20 cellular contexts compared by ENCODE assay signal in the genomic region with DNA sequence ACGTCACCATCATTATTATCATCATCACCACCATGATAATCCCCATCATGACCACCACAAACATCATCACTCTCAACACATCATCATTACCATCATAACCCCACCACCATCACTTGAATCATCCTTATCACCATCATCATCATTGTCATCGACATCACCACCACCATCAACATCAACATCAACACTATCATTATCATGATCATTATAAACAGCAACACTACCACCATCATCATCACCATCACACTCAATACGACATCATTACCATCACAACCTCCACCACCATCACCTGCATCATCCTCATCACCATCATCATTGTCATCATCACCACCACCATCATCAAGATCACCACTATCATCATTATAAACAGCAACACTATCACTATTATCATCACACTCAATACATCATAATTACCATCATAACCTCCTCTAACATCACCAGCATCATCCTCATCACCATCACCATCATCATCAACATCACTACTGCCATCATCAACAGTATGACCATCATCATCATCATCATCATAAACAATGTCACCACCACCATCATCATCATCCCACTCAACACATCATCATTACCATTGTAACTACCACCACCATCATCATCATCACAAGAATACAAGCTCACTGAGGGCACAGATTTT.
DNase-seq lines count a peak whose midpoint lies in the region; ATAC-seq, FAIRE-seq and TF ChIP-seq lines count a peak whose summit lies in the region.
"Had no signal": no experiment of that assay in that cellular context is flagged by ENCODE, and none has a peak within 500 bp of the region (broad histone marks: within the 10 kb centered on the region; RNA-seq: fewer than 3 reads in every experiment).

No MANE protein-coding gene starts in this region.

- H3K27ac ChIP-seq in HepG2 (ENCODE audit: extremely low read length, insufficient read depth, low read length) (no peak overlapping the region), right lobe of liver (no peak overlapping the region), K562 (ENCODE audit: extremely low read depth, low read depth, low read length) (no peak overlapping the region)
- H3K27ac ChIP-seq: 22Rv1; A549; BLaER1 treated with 17β-estradiol and CSF1 and Interleukin-3, amounts not matched to agents 10 nM and 100 nM; C4-2B had no signal

- TF ChIP-seq RAD21 in HepG2 (CRISPR knock-in tag; IDR thresholded peaks at IDR 0.05) = no peak
- TF ChIP-seq RAD21 in K562 (CRISPR knock-in tag; conservative IDR thresholded peaks at IDR 0.05 in 1 of 2, IDR thresholded peaks at IDR 0.05 in 1 of 2) = no peak

- H2AFZ ChIP-seq in HepG2 (ENCODE audit: low read length) (no peak overlapping the region), K562 (ENCODE audit: low read depth, low read length) (no peak overlapping the region)

- H3K9me3 ChIP-seq in HepG2 (ENCODE audit: low read length) (peaks cover 78% of the 10 kb centered on the region), right lobe of liver (no peaks in the 10 kb centered on the region), K562 (replicated peaks; ENCODE audit: control insufficient read depth, insufficient read depth, low read depth, low read length) (no peaks in the 10 kb centered on the region)
- H3K9me3 ChIP-seq: A549; BLaER1 treated with 17β-estradiol and CSF1 and Interleukin-3, amounts not matched to agents 10 nM and 100 nM; Caco-2 had no signal

- CTCF ChIA-PET in HepG2 (lab: Yijun Ruan, JAX; ENCODE audit: low intra/inter-chr PET ratio, low total read pairs) (no interaction called here), K562 (lab: Yijun Ruan, JAX; ENCODE audit: low intra/inter-chr PET ratio) (no interaction called here)

- H3K79me2 ChIP-seq in HepG2 (ENCODE audit: insufficient read depth, low read length) (no peaks in the 10 kb centered on the region), K562 (ENCODE audit: control insufficient read depth, insufficient read depth, low read length) (no peaks in the 10 kb centered on the region)

- no peaks in the 10 kb centered on the region for H3K9me1 ChIP-seq in K562 (ENCODE audit: control insufficient read depth, insufficient read depth, low read length)

- no peak overlapping the region for H3K4me3 ChIP-seq in HepG2 (replicated peaks in 1 of 3; ENCODE audit: insufficient read depth in 1 of 3, low read depth in 2 of 3, low read length in 3 of 3)
- no peak overlapping the region for H3K4me3 ChIP-seq in right lobe of liver
- H3K4me3 ChIP-seq in K562 = no peak overlapping the region
- H3K4me3 ChIP-seq: A549; BLaER1 treated with 17β-estradiol and CSF1 and Interleukin-3, amounts not matched to agents 10 nM and 100 nM had no signal

- BruUV-seq in HepG2 (replicated peaks; lab: Mats Ljungman, UMichigan) (no TSS peak), K562 (replicated peaks; lab: Mats Ljungman, UMichigan) (no TSS peak)

- H3K36me3 ChIP-seq in HepG2 (replicated peaks in 1 of 2; ENCODE audit: control insufficient read depth in 1 of 2, insufficient read depth in 2 of 2, low read length in 2 of 2) (no peaks in the 10 kb centered on the region), right lobe of liver (no peaks in the 10 kb centered on the region), K562 (ENCODE audit: control insufficient read depth, insufficient read depth, low read length) (no peaks in the 10 kb centered on the region)
- H3K36me3 ChIP-seq: BLaER1 treated with 17β-estradiol and CSF1 and Interleukin-3, amounts not matched to agents 10 nM and 100 nM had no signal

- TF ChIP-seq EP300 in HepG2 (IDR thresholded peaks at IDR 0.05; ENCODE audit: low read depth in 2 of 2, low read length in 2 of 2) = no peak
- TF ChIP-seq EP300 in HepG2 (CRISPR knock-in tag; IDR thresholded peaks at IDR 0.05; ENCODE audit: borderline replicate concordance) = no peak
- TF ChIP-seq EP300 in K562 (IDR thresholded peaks at IDR 0.05; ENCODE audit: low read length) = no peak

- POLR2A ChIA-PET in HepG2 (lab: Yijun Ruan, JAX) = no interaction called here
- POLR2A ChIA-PET in K562 (lab: Yijun Ruan, JAX) = no interaction called here

- DNase-seq in HepG2 (ENCODE audit: low spot score) (no peak), right lobe of liver (no peak), K562 (ENCODE audit: extremely low read depth in 1 of 4, low spot score in 3 of 4) (no peak), NCI-H82 (lab: John Stamatoyannopoulos, UW) (no peak), NCI-H226 (no peak)
- DNase-seq: AML-193; Caco-2; Calu3; CD4-positive, alpha-beta T cell; CD8-positive, alpha-beta T cell; DMS79 treated with DMSO at 0.1 percent for 48 hours; GF-D8 had no signal

- FAIRE-seq in HepG2 (lab: Jason Lieb, UNC) (no peak), K562 (lab: Jason Lieb, UNC) (no peak)
- FAIRE-seq: A549, D721Med, G401.6, GM12891, GM19239 had no signal

- H3K4me1 ChIP-seq in HepG2 (ENCODE audit: insufficient read depth, low read length) (no peaks in the 10 kb centered on the region), right lobe of liver (no peaks in the 10 kb centered on the region), K562 (replicated peaks in 1 of 2; ENCODE audit: control insufficient read depth in 2 of 2, insufficient read depth in 2 of 2, low read length in 2 of 2) (no peaks in the 10 kb centered on the region)
- H3K4me1 ChIP-seq: A549; BLaER1 treated with 17β-estradiol and CSF1 and Interleukin-3, amounts not matched to agents 10 nM and 100 nM; Caco-2 had no signal

- 5% methylated on average over 3 of the region's 3 CpGs for WGBS in HepG2 (ENCODE audit: low lambda C conversion rate)
- 42% methylated on average over 3 of the region's 3 CpGs for WGBS in right lobe of liver (ENCODE audit: insufficient coverage, low coverage, low lambda C conversion rate, missing lambda C conversion rate)
- 0% methylated on average over 3 of the region's 3 CpGs for WGBS in K562 (ENCODE audit: insufficient coverage, low coverage, missing lambda C conversion rate)

- TF ChIP-seq POLR2A in HepG2 (IDR thresholded peaks at IDR 0.05; ENCODE audit: insufficient read depth in 1 of 2, low read depth in 2 of 2, low read length in 2 of 2) = no peak
- TF ChIP-seq POLR2A in right lobe of liver (IDR thresholded peaks at IDR 0.05) = no peak
- TF ChIP-seq POLR2A in K562 (conservative IDR thresholded peaks at IDR 0.05) = no peak

- H3K9ac ChIP-seq in HepG2 (ENCODE audit: insufficient read depth, low read depth, low read length) (no peak overlapping the region), K562 (ENCODE audit: insufficient read depth in 1 of 2, low read depth in 2 of 2, low read length in 2 of 2) (no peak overlapping the region)
- H3K9ac ChIP-seq: BLaER1 treated with 17β-estradiol and CSF1 and Interleukin-3, amounts not matched to agents 10 nM and 100 nM had no signal

- ATAC-seq in HepG2 (no peak), right lobe of liver (no peak), K562 (no peak)
- ATAC-seq: A549; CD8-positive, alpha-beta T cell had no signal

- TF ChIP-seq CTCF in HepG2 (CRISPR knock-in tag; IDR thresholded peaks at IDR 0.05) = no peak
- TF ChIP-seq CTCF in right lobe of liver (IDR thresholded peaks at IDR 0.05) = no peak
- TF ChIP-seq CTCF in K562 (IDR thresholded peaks at IDR 0.05 in 2 of 3, conservative IDR thresholded peaks at IDR 0.05 in 1 of 3; ENCODE audit: insufficient read depth in 2 of 3, low read depth in 1 of 3, low read length in 3 of 3) = no peak

- in situ Hi-C loops in HepG2 (cut with HindIII; ENCODE audit: extremely low pct_ligation_motif_present, low pct_unique_long_range_greater_than_20kb) (no loop called here), K562 (cut with MboI) (no loop called here)

- intact Hi-C loops in HepG2 (cut with micrococcal nuclease; ENCODE audit: unreplicated experiment) = no loop called here
- intact Hi-C loops in right lobe of liver (cut with DNase I) = no loop called here
- intact Hi-C loops in K562 (cut with micrococcal nuclease) = no loop called here

- H4K20me1 ChIP-seq in HepG2 (ENCODE audit: insufficient read depth, low read length) = no peaks in the 10 kb centered on the region
- no peaks in the 10 kb centered on the region for H4K20me1 ChIP-seq in K562 (replicated peaks; ENCODE audit: control insufficient read depth, insufficient read depth, low read length)
- H4K20me1 ChIP-seq: BLaER1 treated with 17β-estradiol and CSF1 and Interleukin-3, amounts not matched to agents 10 nM and 100 nM had no signal

- H3K27me3 ChIP-seq in HepG2 (ENCODE audit: control insufficient read depth in 1 of 2, insufficient read depth in 2 of 2, low read length in 2 of 2) (no peaks in the 10 kb centered on the region), right lobe of liver (no peaks in the 10 kb centered on the region), K562 (ENCODE audit: control insufficient read depth in 2 of 2, insufficient read depth in 2 of 2, low read length in 2 of 2) (no peaks in the 10 kb centered on the region)
- H3K27me3 ChIP-seq: BLaER1 treated with 17β-estradiol and CSF1 and Interleukin-3, amounts not matched to agents 10 nM and 100 nM had no signal

- H3K4me2 ChIP-seq in HepG2 (ENCODE audit: low read depth, low read length) (no peak overlapping the region), K562 (ENCODE audit: insufficient read depth, low read length) (no peak overlapping the region)
- H3K4me2 ChIP-seq: A549; BLaER1 treated with 17β-estradiol and CSF1 and Interleukin-3, amounts not matched to agents 10 nM and 100 nM had no signal

TF ChIP-seq in HepG2, 621 proteins besides CTCF, POLR2A, EP300 and RAD21 (continues in another document):
- TF ChIP-seq CREB1 (IDR thresholded peaks at IDR 0.05) = peak; percentile 92
- no peak for TF ChIP-seq CREB1 (CRISPR knock-in tag; IDR thresholded peaks at IDR 0.05)
- no peak for TF ChIP-seq STAT5B (CRISPR knock-in tag; IDR thresholded peaks at IDR 0.05)

TF ChIP-seq in K562, 482 proteins besides CTCF, POLR2A, EP300 and RAD21:
- TF ChIP-seq ZNF644 (tag; IDR thresholded peaks at IDR 0.05; ENCODE audit: low read depth) (no peak), ATF1 (CRISPR knock-in tag; IDR thresholded peaks at IDR 0.05) (no peak), ATF1 (tag; IDR thresholded peaks at IDR 0.05) (0 out of 2 replicates have a peak, but pooled peaks have one; percentile 16)
TF ChIP-seq in K562: peak in this region for 1.
